Comparison of ENCODE assay signal across 8 cellular contexts in the genomic region with DNA sequence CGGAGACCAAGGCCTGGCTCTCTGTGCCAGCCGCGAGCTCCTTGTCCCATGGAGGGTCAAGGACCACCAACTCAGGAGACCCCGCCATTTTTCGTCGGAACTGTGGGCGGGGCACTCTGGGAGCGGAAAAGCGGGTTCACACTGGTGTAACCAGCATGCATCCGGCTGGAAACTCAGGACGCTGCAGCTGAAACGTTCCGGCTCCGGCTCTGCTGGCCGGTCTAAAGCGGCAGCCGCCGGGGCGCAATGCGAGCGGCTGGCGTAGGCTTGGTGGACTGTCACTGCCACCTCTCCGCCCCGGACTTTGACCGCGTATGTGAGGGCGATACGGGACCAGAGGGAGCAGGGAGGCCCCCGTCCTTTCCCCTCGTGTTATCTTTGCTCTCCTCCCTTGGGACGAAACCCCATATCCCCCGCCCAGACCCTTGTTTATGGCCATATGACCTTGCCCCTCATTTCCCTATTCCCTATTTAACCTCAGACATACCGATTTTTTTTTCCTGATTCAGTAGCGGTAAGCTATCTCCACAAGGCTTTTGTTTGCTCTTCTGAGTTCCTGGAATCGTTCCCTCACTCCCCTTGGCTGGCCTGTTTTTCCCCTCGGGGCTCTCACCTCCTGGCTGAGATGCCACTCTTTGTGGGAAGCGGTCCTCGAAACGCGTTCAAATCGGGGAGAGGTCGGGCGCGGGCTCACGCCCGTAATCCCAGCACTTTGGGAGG. TPM values are rescaled to one million over a fixed set of nuclear protein-coding genes. Genes with fewer than 3 reads are reported as not detected.
A peak's percentile ranks its signal among the peaks of the same experiment; 100 is the strongest.
DNase-seq lines count a peak whose midpoint lies in the region; ATAC-seq, FAIRE-seq and TF ChIP-seq lines count a peak whose summit lies in the region.

A gene with protein sequence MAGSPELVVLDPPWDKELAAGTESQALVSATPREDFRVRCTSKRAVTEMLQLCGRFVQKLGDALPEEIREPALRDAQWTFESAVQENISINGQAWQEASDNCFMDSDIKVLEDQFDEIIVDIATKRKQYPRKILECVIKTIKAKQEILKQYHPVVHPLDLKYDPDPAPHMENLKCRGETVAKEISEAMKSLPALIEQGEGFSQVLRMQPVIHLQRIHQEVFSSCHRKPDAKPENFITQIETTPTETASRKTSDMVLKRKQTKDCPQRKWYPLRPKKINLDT (minus strand): TSS at position 102 of the 720 bp plus-strand sequence. CDS start 14 bp downstream, at position 88.
A gene with protein sequence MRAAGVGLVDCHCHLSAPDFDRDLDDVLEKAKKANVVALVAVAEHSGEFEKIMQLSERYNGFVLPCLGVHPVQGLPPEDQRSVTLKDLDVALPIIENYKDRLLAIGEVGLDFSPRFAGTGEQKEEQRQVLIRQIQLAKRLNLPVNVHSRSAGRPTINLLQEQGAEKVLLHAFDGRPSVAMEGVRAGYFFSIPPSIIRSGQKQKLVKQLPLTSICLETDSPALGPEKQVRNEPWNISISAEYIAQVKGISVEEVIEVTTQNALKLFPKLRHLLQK (plus strand): TSS at position 219 of the 720 bp plus-strand sequence. CDS start 28 bp downstream, at position 247.

- 0% methylated on average over 43 to 46 of the region's 46 CpGs for WGBS in pancreas, 2 donors
- WGBS in thyroid gland, 2 donors: 0% methylated on average over 31 to 34 of the region's 46 CpGs

- intact Hi-C loops in Right ventricle myocardium superior (cut with DNase I): no loop called here
- intact Hi-C loops in pancreas (cut with DNase I): no loop called here
- intact Hi-C loops in thyroid gland (cut with DNase I): loop anchor here (10.0 kb wide), 2 partner anchors 63 to 223 kb away; a partner anchor contains a TSS

- no peaks in the 10 kb centered on the region for H3K9me3 ChIP-seq in pancreas
- no peaks in the 10 kb centered on the region for H3K9me3 ChIP-seq in thyroid gland

- H3K4me3 ChIP-seq in GM12875 (ENCODE audit: low read depth, low read length): peak within 1 kb of the TSS; percentile 81
- H3K4me3 ChIP-seq in pancreas: peak within 1 kb of the TSS; percentile 56 to 98 (median 64)
- H3K4me3 ChIP-seq in thyroid gland (replicated peaks in 1 of 3): peak within 1 kb of the TSS; percentile 67 to 81 (median 78)

- peak within 1 kb of the TSS; percentile 64 to 98 (median 88) for H3K27ac ChIP-seq in pancreas
- H3K27ac ChIP-seq in thyroid gland: peak within 1 kb of the TSS; percentile 84 to 93 (median 86)

- peak in 1 of 2 donors; percentile 79 for TF ChIP-seq POLR2A in thyroid gland (IDR thresholded peaks at IDR 0.05)

- no peaks in the 10 kb centered on the region for H3K36me3 ChIP-seq in pancreas
- peaks cover 0 to 3% of the 10 kb centered on the region in 2 donors for H3K36me3 ChIP-seq in thyroid gland

- peaks cover 4 to 21% (median 9%) of the 10 kb centered on the region in 3 donors for H3K4me1 ChIP-seq in pancreas
- peaks cover 15 to 20% of the 10 kb centered on the region in 2 donors for H3K4me1 ChIP-seq in thyroid gland

- peak; percentile 98 for DNase-seq in NCI-H128 (lab: John Stamatoyannopoulos, UW; ENCODE audit: unreplicated experiment)
- DNase-seq in SW 1271 (lab: John Stamatoyannopoulos, UW): peak; percentile 46 to 74
- DNase-seq in activated naive CD8-positive, alpha-beta T cell treated with anti-CD3 and anti-CD28 coated beads, Interleukin-2, amount 50 U/mL, for 16 hours (ENCODE audit: low read depth, low spot score): peak; percentile 90
- DNase-seq in Right ventricle myocardium superior: peak; percentile 91
- DNase-seq in pancreas: peak; percentile 88 to 95 (median 90)
- peak; percentile 83 to 85 for DNase-seq in thyroid gland

- no peaks in the 10 kb centered on the region for H3K27me3 ChIP-seq in pancreas
- no peaks in the 10 kb centered on the region for H3K27me3 ChIP-seq in thyroid gland

- FAIRE-seq in pancreas (lab: Jason Lieb, UNC): no peak

- TF ChIP-seq CTCF in GM12875 (IDR thresholded peaks at IDR 0.05; ENCODE audit: borderline replicate concordance, insufficient read depth, low read depth, low read length) (no peak), pancreas (IDR thresholded peaks at IDR 0.05) (no peak), thyroid gland (IDR thresholded peaks at IDR 0.05) (no peak)

- ATAC-seq in HG02759 (IDR thresholded peaks at IDR 0.05; ENCODE audit: unreplicated experiment) (peak; percentile 70), Right ventricle myocardium superior (ENCODE audit: poor library complexity) (peak; percentile 95), pancreas (peak; percentile 95 to 99 (median 98))

RNA-seq across cellular contexts. Expression of the first gene that starts in this region (rescaled TPM):
- total RNA-seq in Right ventricle myocardium superior: 24.6 TPM
- 10 to 100 TPM in 3 of 6 donors, 1 to 10 TPM in 3; 5.6 to 16.2 (median 9.3) TPM for total RNA-seq in pancreas
- 10 to 100 TPM in 1 of 2 donors, 1 to 10 TPM in 1; 5.4 to 10.9 TPM for polyA plus RNA-seq in pancreas
- total RNA-seq in thyroid gland: 10 to 100 TPM; 47.5 to 62.8 (median 62.2) TPM

RNA-seq across cellular contexts. Expression of the second gene that starts in this region (rescaled TPM):
- total RNA-seq in Right ventricle myocardium superior (22.0 TPM), pancreas (1 to 10 TPM; 7.7 to 9.5 (median 8.8) TPM), thyroid gland (10 to 100 TPM; 12.1 to 20.2 (median 18.6) TPM)
- 10 to 100 TPM in 1 of 2 donors, 1 to 10 TPM in 1; 8.3 to 10.4 TPM for polyA plus RNA-seq in pancreas

Comparison
In these comparisons a context has a peak if more than half of its experiments do, and no peak if none do; other contexts are left out.
1. Peak in every context shown above with its lines: DNase-seq, ATAC-seq, H3K4me3 ChIP-seq and H3K27ac ChIP-seq.